In the genomic region with DNA sequence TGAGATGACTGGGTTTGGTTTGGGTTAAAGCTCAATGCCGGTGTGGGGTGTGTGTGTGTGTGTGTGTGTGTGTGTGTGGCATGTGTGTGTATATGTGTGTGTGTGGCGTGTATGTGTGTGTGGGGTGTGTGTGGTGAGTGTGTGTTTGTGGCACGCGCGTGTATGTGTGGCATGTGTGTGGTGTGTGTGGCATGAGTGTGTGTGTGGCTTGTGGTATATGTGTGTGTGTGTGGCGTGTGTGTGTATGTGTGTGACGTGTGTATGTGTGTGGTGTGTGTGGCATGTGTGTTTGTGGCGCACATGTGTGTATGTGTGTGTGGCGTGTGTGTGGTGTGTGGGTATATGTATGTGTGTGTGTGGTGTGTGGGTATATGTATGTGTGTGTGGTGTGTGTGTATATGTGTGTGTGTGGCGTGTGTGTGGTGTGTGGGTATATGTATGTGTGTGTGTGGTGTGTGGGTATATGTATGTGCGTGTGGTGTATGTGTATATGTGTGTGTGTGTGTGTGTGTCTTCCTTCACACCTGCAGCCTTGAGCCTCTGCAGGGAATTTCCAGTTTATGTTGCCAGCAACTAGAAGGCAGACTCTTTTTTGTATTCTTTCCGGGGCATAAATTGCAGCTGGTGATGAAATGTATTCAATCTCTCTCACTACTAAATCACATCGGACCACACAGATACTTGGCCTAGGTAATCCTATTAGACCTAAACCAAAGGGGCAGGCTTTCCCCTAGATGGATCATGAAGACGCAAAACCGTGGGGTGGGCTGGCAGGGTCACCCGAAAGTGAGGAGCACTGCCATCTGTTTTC, we compare ENCODE assay signal across 23 cellular contexts. TPM values are rescaled to one million over a fixed set of nuclear protein-coding genes. Genes with fewer than 3 reads are reported as not detected.
"Had no signal": no experiment of that assay in that cellular context is flagged by ENCODE, and none has a peak within 500 bp of the region (broad histone marks: within the 10 kb centered on the region; RNA-seq: fewer than 3 reads in every experiment).

No MANE protein-coding gene starts in this region.

- H3K4me1 ChIP-seq: body of pancreas, colonic mucosa, neural progenitor cell, psoas muscle, tibial artery had no signal

- H3K36me3 ChIP-seq: colonic mucosa, neural progenitor cell, ovary, tibial artery had no signal

- H3K4me3 ChIP-seq: body of pancreas, colonic mucosa, neural progenitor cell, ovary, psoas muscle, tibial artery had no signal

- H3K9me3 ChIP-seq: body of pancreas, colonic mucosa, ovary, psoas muscle, tibial artery had no signal

- H3K27ac ChIP-seq: body of pancreas, colonic mucosa, neural progenitor cell, ovary, psoas muscle, tibial artery had no signal

- H3K4me2 ChIP-seq: neural progenitor cell had no signal

- ATAC-seq: activated CD8-positive, alpha-beta T cell treated with anti-CD3 and anti-CD28 coated beads, Interleukin-2, amount 10 ng/mL, durations not matched to agents 7 days and 5 days; body of pancreas; left ventricle myocardium superior; naive thymus-derived CD4-positive, alpha-beta T cell; psoas muscle; right cardiac atrium had no signal

- H2AFZ ChIP-seq: neural progenitor cell had no signal

- DNase-seq: activated CD4-positive, alpha-beta T cell treated with anti-CD3 and anti-CD28 coated beads, Interleukin-2, amount 10 ng/mL, durations not matched to agents 7 days and 5 days; activated CD8-positive, alpha-beta T cell treated with anti-CD3 and anti-CD28 coated beads, Interleukin-2, amount 10 ng/mL, durations not matched to agents 7 days and 5 days; activated naive CD4-positive, alpha-beta T cell treated with Interleukin-2 at 50 U/mL for 16 hours; activated naive CD8-positive, alpha-beta T cell treated with anti-CD3 and anti-CD28 coated beads, Interleukin-2, amount 10 ng/mL, durations not matched to agents 7 days and 5 days; activated T-cell treated with anti-CD3 and anti-CD28 coated beads, Interleukin-2, amount 50 U/mL, for 24 hours; body of pancreas; central memory CD4-positive, alpha-beta T cell; colonic mucosa; endodermal cell; foreskin melanocyte; hypothalamus; left ventricle myocardium superior; naive thymus-derived CD4-positive, alpha-beta T cell; ovary; psoas muscle; right cardiac atrium; stimulated activated CD4-positive, alpha-beta T cell treated with anti-CD3 and anti-CD28 coated beads, Interleukin-2, amount 100 ng/mL, for 24 hours; stimulated activated naive CD4-positive, alpha-beta T cell treated with Interleukin-2 at 50 U/mL for 16 hours; substantia nigra had no signal

- H3K9ac ChIP-seq: neural progenitor cell had no signal

- H3K27me3 ChIP-seq: body of pancreas, colonic mucosa, neural progenitor cell, ovary had no signal

RNA-seq across cellular contexts. Expression of a gene that starts 34.8 kb away (rescaled TPM):
- total RNA-seq: activated CD4-positive, alpha-beta T cell treated with anti-CD3 and anti-CD28 coated beads, Interleukin-2, amount 10 ng/mL, durations not matched to agents 7 days and 5 days; activated CD8-positive, alpha-beta T cell treated with anti-CD3 and anti-CD28 coated beads, Interleukin-2, amount 10 ng/mL, durations not matched to agents 7 days and 5 days; activated naive CD8-positive, alpha-beta T cell treated with anti-CD3 and anti-CD28 coated beads, Interleukin-2, amount 10 ng/mL, durations not matched to agents 7 days and 5 days; activated T-helper 2 cell treated with anti-CD3 and anti-CD28 coated beads, Interferon-gamma antibody, Interleukin-2, Interleukin-4, amounts not matched to agents 10 μg/mL and 5 μg/mL and 100 μg/mL, durations not matched to agents 14 hours and 24 hours and 36 hours; epithelial cell of proximal tubule; naive thymus-derived CD4-positive, alpha-beta T cell had no signal
- polyA plus RNA-seq: naive thymus-derived CD4-positive, alpha-beta T cell had no signal

RNA-seq across cellular contexts. Expression of a gene that starts 36.6 kb away (rescaled TPM):
- total RNA-seq: activated CD4-positive, alpha-beta T cell treated with anti-CD3 and anti-CD28 coated beads, Interleukin-2, amount 10 ng/mL, durations not matched to agents 7 days and 5 days; activated CD8-positive, alpha-beta T cell treated with anti-CD3 and anti-CD28 coated beads, Interleukin-2, amount 10 ng/mL, durations not matched to agents 7 days and 5 days; activated naive CD8-positive, alpha-beta T cell treated with anti-CD3 and anti-CD28 coated beads, Interleukin-2, amount 10 ng/mL, durations not matched to agents 7 days and 5 days; activated T-helper 2 cell treated with anti-CD3 and anti-CD28 coated beads, Interferon-gamma antibody, Interleukin-2, Interleukin-4, amounts not matched to agents 10 μg/mL and 5 μg/mL and 100 μg/mL, durations not matched to agents 14 hours and 24 hours and 36 hours; body of pancreas; epithelial cell of proximal tubule; naive thymus-derived CD4-positive, alpha-beta T cell had no signal
- polyA plus RNA-seq: naive thymus-derived CD4-positive, alpha-beta T cell had no signal
